Comparison of ENCODE assay signal across 8 cellular contexts in genomic region chr6:144007779-144008500, GRCh38. TPM values are rescaled to one million over a fixed set of nuclear protein-coding genes. Genes with fewer than 3 reads are reported as not detected.
A peak's percentile ranks its signal among the peaks of the same experiment; 100 is the strongest.
DNase-seq lines count a peak whose midpoint lies in the region; ATAC-seq and TF ChIP-seq lines count a peak whose summit lies in the region.

PLAGL1 (minus strand) TSS chr6:144008259; CDS start chr6:143948136, 60,123 bp downstream.

- H3K36me3 Mint-ChIP-seq in T-cell = no peaks in the 10 kb centered on the region
- no peaks in the 10 kb centered on the region for H3K36me3 Mint-ChIP-seq in stimulated activated effector memory CD8-positive, alpha-beta T cell treated with anti-CD3 and anti-CD28 coated beads, Interleukin-12 subunit alpha, Interleukin-12 subunit beta, amount 100 ng/mL, for 72 hours

- peaks cover 0 to 12% (median 9%) of the 10 kb centered on the region in 3 donors for H3K4me1 Mint-ChIP-seq in T-cell
- no peaks in the 10 kb centered on the region for H3K4me1 Mint-ChIP-seq in stimulated activated effector memory CD8-positive, alpha-beta T cell treated with anti-CD3 and anti-CD28 coated beads, Interleukin-12 subunit alpha, Interleukin-12 subunit beta, amount 100 ng/mL, for 72 hours

- peak within 1 kb of the TSS; percentile 53 to 68 (median 65) for H3K4me3 Mint-ChIP-seq in T-cell
- peak within 1 kb of the TSS; percentile 59 for H3K4me3 Mint-ChIP-seq in stimulated activated effector memory CD8-positive, alpha-beta T cell treated with anti-CD3 and anti-CD28 coated beads, Interleukin-12 subunit alpha, Interleukin-12 subunit beta, amount 100 ng/mL, for 72 hours

- DNase-seq in AG09319 (ENCODE audit: extremely low read depth, low read depth) = peak; percentile 31
- DNase-seq in T-cell = peak in 9 of 34 experiments; percentile 2 to 18 (median 3)
- peak; percentile 76 for DNase-seq in dermis blood vessel endothelial cell
- DNase-seq in stimulated activated effector memory CD8-positive, alpha-beta T cell treated with anti-CD3 and anti-CD28 coated beads, Interleukin-12 subunit alpha, Interleukin-12 subunit beta, amount 100 ng/mL, for 72 hours (ENCODE audit: low spot score in 2 of 2) = peak; percentile 15 to 60
- no peak for DNase-seq in midbrain (lab: John Stamatoyannopoulos, UW)

- H3K36me3 ChIP-seq in liver (ENCODE audit: control insufficient read depth in 4 of 4, insufficient read depth in 3 of 4, low read depth in 1 of 4, low read length in 3 of 4) = no peaks in the 10 kb centered on the region

- H3K27me3 ChIP-seq in liver (ENCODE audit: control insufficient read depth in 4 of 4, insufficient read depth in 4 of 4, low read length in 3 of 4) = no peaks in the 10 kb centered on the region

- H3K4me1 ChIP-seq in liver (ENCODE audit: control insufficient read depth in 4 of 4, insufficient read depth in 4 of 4, low read length in 3 of 4) = peaks cover 0 to 3% (median 0%) of the 10 kb centered on the region in 4 donors

- 48% methylated on average over 98 of the region's 98 CpGs for WGBS in liver

- TF ChIP-seq RAD21 in liver (IDR thresholded peaks at IDR 0.05) = no peak

- TF ChIP-seq CTCF in AG09319 (IDR thresholded peaks at IDR 0.05; ENCODE audit: low read depth, low read length) = no peak
- no peak for TF ChIP-seq CTCF in liver (IDR thresholded peaks at IDR 0.05; ENCODE audit: low read depth, low read length, missing input control)

- in situ Hi-C loops in GM18951 (cut with MboI; ENCODE audit: low sequenced_read_pairs, unreplicated experiment) = loop anchor here (25.0 kb wide), 1 partner anchor 1546 kb away; no protein-coding TSS in a partner anchor

- no peaks in the 10 kb centered on the region for H3K9me3 Mint-ChIP-seq in T-cell
- H3K9me3 Mint-ChIP-seq in stimulated activated effector memory CD8-positive, alpha-beta T cell treated with anti-CD3 and anti-CD28 coated beads, Interleukin-12 subunit alpha, Interleukin-12 subunit beta, amount 100 ng/mL, for 72 hours = no peaks in the 10 kb centered on the region

- peak within 1 kb of the TSS in 2 of 3 donors; percentile 29 to 56 for H3K4me3 ChIP-seq in liver (ENCODE audit: low read depth in 1 of 3, low read length in 3 of 3)

- peaks cover 0 to 2% (median 0%) of the 10 kb centered on the region in 4 donors for H3K9me3 ChIP-seq in liver (ENCODE audit: control insufficient read depth in 4 of 4, low read length in 3 of 4)

- CTCF ChIA-PET in T-cell (lab: Charles Lee) = interaction anchor here in 1 of 2 donors (1.4 kb wide), 1 partner anchor 68 kb away, joined by 3 read pairs; no protein-coding TSS in a partner anchor

- POLR2A ChIA-PET in T-cell (lab: Charles Lee) = no interaction called here

- ATAC-seq in HG03378 (IDR thresholded peaks at IDR 0.05; ENCODE audit: unreplicated experiment) = peak; percentile 55
- peak; percentile 63 to 80 (median 72) for ATAC-seq in T-cell (replicated peaks in 1 of 4)
- ATAC-seq in stimulated activated effector memory CD8-positive, alpha-beta T cell treated with anti-CD3 and anti-CD28 coated beads, Interleukin-12 subunit alpha, Interleukin-12 subunit beta, amount 100 ng/mL, for 72 hours = peak; percentile 79

- no peak within 1 kb of the TSS for H3K27ac Mint-ChIP-seq in T-cell
- no peak within 1 kb of the TSS for H3K27ac Mint-ChIP-seq in stimulated activated effector memory CD8-positive, alpha-beta T cell treated with anti-CD3 and anti-CD28 coated beads, Interleukin-12 subunit alpha, Interleukin-12 subunit beta, amount 100 ng/mL, for 72 hours

- peak within 1 kb of the TSS in 1 of 2 donors; percentile 27 for H3K9ac ChIP-seq in liver (ENCODE audit: low read depth in 1 of 2, low read length in 2 of 2)

- TF ChIP-seq POLR2A in GM18951 (IDR thresholded peaks at IDR 0.05; ENCODE audit: extremely low read depth, insufficient read depth, insufficient read length) = peak; percentile 46

- peaks cover 16 to 25% of the 10 kb centered on the region in 2 donors for H3K27me3 Mint-ChIP-seq in T-cell

- H3K27ac ChIP-seq in liver (ENCODE audit: low read depth in 1 of 2, low read length in 2 of 2) = peak within 1 kb of the TSS; percentile 35 to 50

TF ChIP-seq in liver, 16 proteins besides CTCF, POLR2A, EP300 and RAD21:
- TF ChIP-seq FOXA2 (IDR thresholded peaks at IDR 0.05) (no peak), SP1 (IDR thresholded peaks at IDR 0.05) (no peak)

RNA-seq across cellular contexts. Expression of gene PLAGL1, which starts in this region (rescaled TPM):
- total RNA-seq in T-cell (1 to 10 TPM; 3.4 to 5.7 (median 4.8) TPM), dermis blood vessel endothelial cell (6.5 and 14.2 TPM in 2 replicates), liver (1 to 10 TPM; 2.6 to 6.3 TPM)
- 1 to 10 TPM; 1.3 to 1.4 TPM for polyA plus RNA-seq in liver
